ENCODE assay signal across 36 cellular contexts in the genomic region with DNA sequence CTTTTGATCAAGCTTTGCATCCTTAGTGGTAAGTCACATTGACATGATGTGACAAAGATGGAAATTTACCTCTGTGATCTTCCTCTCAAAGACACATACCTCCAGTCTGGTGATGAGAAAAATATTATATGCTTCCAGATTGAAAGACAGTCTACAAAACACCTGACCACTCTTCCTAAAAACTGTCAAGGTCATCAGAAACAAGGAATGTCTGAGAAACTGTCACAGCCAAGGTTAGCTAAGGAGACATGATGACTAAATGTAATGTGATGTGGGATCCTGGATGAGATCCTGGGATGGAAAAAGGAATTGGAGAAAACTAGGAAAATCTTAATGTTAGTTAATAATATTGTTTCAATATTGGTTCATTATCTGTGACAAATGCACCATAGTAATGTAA.
"Had no signal": no experiment of that assay in that cellular context is flagged by ENCODE, and none has a peak within 500 bp of the region (broad histone marks: within the 10 kb centered on the region; RNA-seq: fewer than 3 reads in every experiment).

No MANE protein-coding gene starts in this region.

- DNase-seq: Karpas-422, Kasumi-1, MG63, MM.1S, MV-4-11, NCI-H1048, NCI-H1092, NCI-H1092 treated with DMSO at 0.1 percent for 48 hours, NCI-H1105, NCI-H1105 treated with DMSO at 0.1 percent for 48 hours, NCI-H1417, NCI-H1417 treated with DMSO at 0.1 percent for 48 hours, NCI-H1436, NCI-H1436 treated with DMSO at 0.1 percent for 48 hours, NCI-H146, NCI-H1694, NCI-H1694 treated with DMSO at 0.1 percent for 48 hours, NCI-H187, NCI-H187 treated with DMSO at 0.1 percent for 48 hours, NCI-H1930, NCI-H2029, NCI-H2029 treated with DMSO at 0.1 percent for 48 hours, NCI-H2081, NCI-H2081 treated with DMSO at 0.1 percent for 48 hours, NCI-H2107, NCI-H2171, NCI-H2171 treated with DMSO at 0.1 percent for 48 hours, NCI-H2227 treated with DMSO at 0.1 percent for 48 hours, NCI-H226, NCI-H345, NCI-H446, NCI-H446 treated with DMSO at 0.1 percent for 48 hours, NCI-H510A, NCI-H510A treated with DMSO at 0.1 percent for 48 hours, NCI-H524, NCI-H524 treated with DMSO at 0.1 percent for 48 hours had no signal

- H3K36me3 ChIP-seq: MG63 had no signal

- H3K4me3 ChIP-seq: MG63 had no signal

- H3K9me3 ChIP-seq: MG63 had no signal

- H3K27me3 ChIP-seq: MG63 had no signal
